1 cellular context compared by ENCODE assay signal in genomic region chr1:45686081-45687013, GRCh38.
TF ChIP-seq lines count a peak whose summit lies in the region.

GPBP1L1 (minus strand) TSS chr1:45686533; CDS start chr1:45659087, 27,446 bp downstream.

TF ChIP-seq in HEK293, 187 proteins besides CTCF, POLR2A, EP300 and RAD21 (continued from another document and continues in another):
- TF ChIP-seq ZSCAN18 (tag by site-specific recombination; IDR thresholded peaks at IDR 0.05) (no peak), ZNF777 (tag by site-specific recombination; IDR thresholded peaks at IDR 0.05; ENCODE audit: borderline replicate concordance) (no peak), ZNF350 (tag by site-specific recombination; IDR thresholded peaks at IDR 0.05) (no peak), ZNF2 (tag by site-specific recombination; IDR thresholded peaks at IDR 0.05) (peak; percentile 38), ZNF362 (tag by site-specific recombination; IDR thresholded peaks at IDR 0.05) (no peak), SCRT1 (tag by site-specific recombination; IDR thresholded peaks at IDR 0.05; ENCODE audit: borderline replicate concordance) (peak; percentile 91), ZBTB10 (tag by site-specific recombination; IDR thresholded peaks at IDR 0.05) (no peak; the same call in 1 of the 2 replicates), PRDM1 (tag by site-specific recombination; IDR thresholded peaks at IDR 0.05) (peak; percentile 20), ZNF561 (tag by site-specific recombination; IDR thresholded peaks at IDR 0.05; ENCODE audit: borderline replicate concordance) (no peak; the same call in 1 of the 2 replicates), ZNF114 (tag by site-specific recombination; IDR thresholded peaks at IDR 0.05) (no peak), ZNF19 (tag by site-specific recombination; IDR thresholded peaks at IDR 0.05; ENCODE audit: low read depth) (no peak), SALL2 (tag by site-specific recombination; IDR thresholded peaks at IDR 0.05; ENCODE audit: borderline replicate concordance) (no peak), ZNF24 (tag by site-specific recombination; IDR thresholded peaks at IDR 0.05) (peak; percentile 70; the same call in 1 of the 2 replicates), GLI2 (tag by site-specific recombination; IDR thresholded peaks at IDR 0.05; ENCODE audit: borderline replicate concordance, low read depth) (no peak), ZBTB26 (tag by site-specific recombination; optimal IDR thresholded peaks at IDR 0.05) (no peak), HOXA7 (CRISPR knock-in tag; IDR thresholded peaks at IDR 0.05; ENCODE audit: borderline replicate concordance) (no peak), ZNF660 (tag by site-specific recombination; IDR thresholded peaks at IDR 0.05) (0 out of 2 replicates have a peak, but pooled peaks have one; percentile 49), ZNF785 (tag by site-specific recombination; IDR thresholded peaks at IDR 0.05) (no peak; the same call in 1 of the 2 replicates), ZNF280D (tag by site-specific recombination; IDR thresholded peaks at IDR 0.05) (no peak), KLF1 (tag by site-specific recombination; IDR thresholded peaks at IDR 0.05) (no peak; the same call in 1 of the 2 replicates), ZNF184 (tag by site-specific recombination; IDR thresholded peaks at IDR 0.05) (peak; percentile 65; the same call in 1 of the 2 replicates), ZNF292 (tag by site-specific recombination; IDR thresholded peaks at IDR 0.05; ENCODE audit: borderline replicate concordance, low read depth) (no peak), ZNF510 (tag by site-specific recombination; IDR thresholded peaks at IDR 0.05; ENCODE audit: insufficient replicate concordance) (no peak), ZNF529 (tag by site-specific recombination; IDR thresholded peaks at IDR 0.05; ENCODE audit: insufficient replicate concordance) (no peak), ZNF221 (tag by site-specific recombination; IDR thresholded peaks at IDR 0.05; ENCODE audit: borderline replicate concordance) (no peak), MYNN (tag by site-specific recombination; IDR thresholded peaks at IDR 0.05; ENCODE audit: borderline replicate concordance) (no peak), ZBTB20 (tag by site-specific recombination; IDR thresholded peaks at IDR 0.05) (no peak), ZNF404 (tag by site-specific recombination; IDR thresholded peaks at IDR 0.05) (no peak), ZNF514 (tag by site-specific recombination; IDR thresholded peaks at IDR 0.05) (no peak), ZNF473 (tag by site-specific recombination; IDR thresholded peaks at IDR 0.05) (no peak), OVOL3 (tag by site-specific recombination; IDR thresholded peaks at IDR 0.05) (no peak; the same call in 1 of the 2 replicates), ZBTB21 (tag by site-specific recombination; IDR thresholded peaks at IDR 0.05) (peak; percentile 59; the same call in 1 of the 2 replicates), ZBTB8A (tag by site-specific recombination; IDR thresholded peaks at IDR 0.05) (peak; percentile 15; the same call in 1 of the 2 replicates), ZNF530 (tag by site-specific recombination; IDR thresholded peaks at IDR 0.05; ENCODE audit: low read depth) (no peak), ZNF488 (tag by site-specific recombination; IDR thresholded peaks at IDR 0.05) (no peak), IKZF3 (tag by site-specific recombination; IDR thresholded peaks at IDR 0.05) (peak; percentile 34; the same call in 1 of the 2 replicates), SP7 (tag by site-specific recombination; IDR thresholded peaks at IDR 0.05) (peak; percentile 26; the same call in 1 of the 2 replicates), ZNF157 (tag by site-specific recombination; IDR thresholded peaks at IDR 0.05) (no peak), KLF9 (tag by site-specific recombination; IDR thresholded peaks at IDR 0.05; ENCODE audit: low read depth) (peak; percentile 95), ZNF701 (tag by site-specific recombination; IDR thresholded peaks at IDR 0.05) (no peak), ZNF354C (tag by site-specific recombination; IDR thresholded peaks at IDR 0.05; ENCODE audit: borderline replicate concordance, low read depth) (no peak), ZNF214 (tag by site-specific recombination; IDR thresholded peaks at IDR 0.05; ENCODE audit: borderline replicate concordance) (no peak), MZF1 (tag by site-specific recombination; IDR thresholded peaks at IDR 0.05; ENCODE audit: borderline replicate concordance) (no peak), ZNF433 (tag by site-specific recombination; IDR thresholded peaks at IDR 0.05; ENCODE audit: low read depth) (no peak), ZNF311 (tag by site-specific recombination; IDR thresholded peaks at IDR 0.05; ENCODE audit: borderline replicate concordance) (no peak), ZNF585B (tag by site-specific recombination; IDR thresholded peaks at IDR 0.05) (no peak), ZSCAN5A (tag by site-specific recombination; IDR thresholded peaks at IDR 0.05) (no peak), ZNF23 (tag by site-specific recombination; IDR thresholded peaks at IDR 0.05; ENCODE audit: borderline replicate concordance) (no peak), WT1 (tag by site-specific recombination; IDR thresholded peaks at IDR 0.05) (0 out of 2 replicates have a peak, but pooled peaks have one; percentile 9), ZNF501 (tag by site-specific recombination; IDR thresholded peaks at IDR 0.05) (peak; percentile 70), ZNF324 (tag by site-specific recombination; IDR thresholded peaks at IDR 0.05) (peak; percentile 45; the same call in 1 of the 2 replicates), ZNF658 (tag by site-specific recombination; IDR thresholded peaks at IDR 0.05) (no peak), ZNF645 (tag by site-specific recombination; IDR thresholded peaks at IDR 0.05) (no peak), KLF10 (tag by site-specific recombination; IDR thresholded peaks at IDR 0.05) (peak; percentile 95), ZNF133 (tag by site-specific recombination; IDR thresholded peaks at IDR 0.05) (no peak), GLIS2 (tag by site-specific recombination; IDR thresholded peaks at IDR 0.05) (peak; percentile 58), ZSCAN16 (tag by site-specific recombination; IDR thresholded peaks at IDR 0.05) (0 out of 2 replicates have a peak, but pooled peaks have one; percentile 52), ZFP69B (tag by site-specific recombination; IDR thresholded peaks at IDR 0.05) (peak; percentile 24; the same call in 1 of the 2 replicates), ELK4 (IDR thresholded peaks at IDR 0.05; ENCODE audit: borderline replicate concordance, low read depth, low read length) (no peak), ZNF843 (tag by site-specific recombination; IDR thresholded peaks at IDR 0.05) (peak; percentile 35; the same call in 1 of the 2 replicates)
